1 cellular context compared by ENCODE assay signal in genomic region chr1:248840946-248841345, GRCh38.
TF ChIP-seq lines count a peak whose summit lies in the region.

No MANE protein-coding gene starts in this region.

TF ChIP-seq in WTC11, 78 proteins besides CTCF, POLR2A, EP300 and RAD21 (continued from another document):
- TF ChIP-seq, protein P1, sequence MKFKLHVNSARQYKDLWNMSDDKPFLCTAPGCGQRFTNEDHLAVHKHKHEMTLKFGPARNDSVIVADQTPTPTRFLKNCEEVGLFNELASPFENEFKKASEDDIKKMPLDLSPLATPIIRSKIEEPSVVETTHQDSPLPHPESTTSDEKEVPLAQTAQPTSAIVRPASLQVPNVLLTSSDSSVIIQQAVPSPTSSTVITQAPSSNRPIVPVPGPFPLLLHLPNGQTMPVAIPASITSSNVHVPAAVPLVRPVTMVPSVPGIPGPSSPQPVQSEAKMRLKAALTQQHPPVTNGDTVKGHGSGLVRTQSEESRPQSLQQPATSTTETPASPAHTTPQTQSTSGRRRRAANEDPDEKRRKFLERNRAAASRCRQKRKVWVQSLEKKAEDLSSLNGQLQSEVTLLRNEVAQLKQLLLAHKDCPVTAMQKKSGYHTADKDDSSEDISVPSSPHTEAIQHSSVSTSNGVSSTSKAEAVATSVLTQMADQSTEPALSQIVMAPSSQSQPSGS (CRISPR knock-in tag; IDR thresholded peaks at IDR 0.05; ENCODE audit: borderline replicate concordance, low read depth): no peak
- TF ChIP-seq ATF6 (CRISPR knock-in tag; IDR thresholded peaks at IDR 0.05) (no peak), HMGA2 (CRISPR knock-in tag; IDR thresholded peaks at IDR 0.05) (no peak)
- TF ChIP-seq, protein P2, sequence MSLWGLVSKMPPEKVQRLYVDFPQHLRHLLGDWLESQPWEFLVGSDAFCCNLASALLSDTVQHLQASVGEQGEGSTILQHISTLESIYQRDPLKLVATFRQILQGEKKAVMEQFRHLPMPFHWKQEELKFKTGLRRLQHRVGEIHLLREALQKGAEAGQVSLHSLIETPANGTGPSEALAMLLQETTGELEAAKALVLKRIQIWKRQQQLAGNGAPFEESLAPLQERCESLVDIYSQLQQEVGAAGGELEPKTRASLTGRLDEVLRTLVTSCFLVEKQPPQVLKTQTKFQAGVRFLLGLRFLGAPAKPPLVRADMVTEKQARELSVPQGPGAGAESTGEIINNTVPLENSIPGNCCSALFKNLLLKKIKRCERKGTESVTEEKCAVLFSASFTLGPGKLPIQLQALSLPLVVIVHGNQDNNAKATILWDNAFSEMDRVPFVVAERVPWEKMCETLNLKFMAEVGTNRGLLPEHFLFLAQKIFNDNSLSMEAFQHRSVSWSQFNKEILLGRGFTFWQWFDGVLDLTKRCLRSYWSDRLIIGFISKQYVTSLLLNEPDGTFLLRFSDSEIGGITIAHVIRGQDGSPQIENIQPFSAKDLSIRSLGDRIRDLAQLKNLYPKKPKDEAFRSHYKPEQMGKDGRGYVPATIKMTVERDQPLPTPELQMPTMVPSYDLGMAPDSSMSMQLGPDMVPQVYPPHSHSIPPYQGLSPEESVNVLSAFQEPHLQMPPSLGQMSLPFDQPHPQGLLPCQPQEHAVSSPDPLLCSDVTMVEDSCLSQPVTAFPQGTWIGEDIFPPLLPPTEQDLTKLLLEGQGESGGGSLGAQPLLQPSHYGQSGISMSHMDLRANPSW (CRISPR knock-in tag; conservative IDR thresholded peaks at IDR 0.05; ENCODE audit: low read depth): no peak
